ENCODE assay signal across 21 cellular contexts in genomic region chr17:76484228-76484725, GRCh38. TPM values are rescaled to one million over a fixed set of nuclear protein-coding genes. Genes with fewer than 3 reads are reported as not detected.
DNase-seq lines count a peak whose midpoint lies in the region; ATAC-seq, FAIRE-seq and TF ChIP-seq lines count a peak whose summit lies in the region.
"Had no signal": no experiment of that assay in that cellular context is flagged by ENCODE, and none has a peak within 500 bp of the region (broad histone marks: within the 10 kb centered on the region; RNA-seq: fewer than 3 reads in every experiment).

No MANE protein-coding gene starts in this region.

- H3K4me2 ChIP-seq in mammary epithelial cell (ENCODE audit: insufficient read depth, low read depth, low read length) (peak overlapping the region; percentile 35), keratinocyte (ENCODE audit: control insufficient read depth, extremely low read depth, insufficient read depth, low read depth, low read length) (peak overlapping the region; percentile 76)

- BruUV-seq in mammary epithelial cell (replicated peaks; lab: Mats Ljungman, UMichigan) (no TSS peak), MCF 10A (replicated peaks; lab: Mats Ljungman, UMichigan) (no TSS peak)

- H4K20me1 ChIP-seq in mammary epithelial cell (ENCODE audit: insufficient read depth, low read length) (no peaks in the 10 kb centered on the region), keratinocyte (ENCODE audit: control insufficient read depth, extremely low read depth, insufficient read depth, low read length) (no peaks in the 10 kb centered on the region)

- H3K36me3 Mint-ChIP-seq in MCF 10A (ENCODE audit: insufficient read depth, unreplicated experiment), result peaks cover 13% of the 10 kb centered on the region
- H3K36me3 Mint-ChIP-seq in activated naive CD8-positive, alpha-beta T cell treated with anti-CD3 and anti-CD28 coated beads, Interleukin-2, amount 10 ng/mL, durations not matched to agents 7 days and 5 days, result peaks cover 24% of the 10 kb centered on the region

- H2AFZ ChIP-seq in mammary epithelial cell (ENCODE audit: low read depth, low read length), result peak overlapping the region; percentile 18
- H2AFZ ChIP-seq in keratinocyte (ENCODE audit: control insufficient read depth, low read length), result peak overlapping the region; percentile 41

- CTCF ChIA-PET in mammary epithelial cell (lab: Charles Lee; ENCODE audit: low non-redundant PET) (no interaction called here), MCF 10A (lab: Yijun Ruan, JAX) (no interaction called here)

- intact Hi-C loops in mammary epithelial cell (cut with micrococcal nuclease), result loop anchor here (1.0 kb wide), 1 partner anchor 17 kb away; the partner anchor contains the start of gene RHBDF2
- intact Hi-C loops in MCF 10A (cut with micrococcal nuclease), result no loop called here

- TF ChIP-seq CTCF in mammary epithelial cell (conservative IDR thresholded peaks at IDR 0.05 in 1 of 2, IDR thresholded peaks at IDR 0.05 in 1 of 2; ENCODE audit: extremely low read depth in 1 of 2, insufficient read depth in 1 of 2, low read depth in 1 of 2, low read length in 2 of 2) (no peak), MCF 10A (IDR thresholded peaks at IDR 0.05; ENCODE audit: unreplicated experiment) (no peak), keratinocyte (optimal IDR thresholded peaks at IDR 0.05 in 1 of 3, IDR thresholded peaks at IDR 0.05 in 1 of 3, conservative IDR thresholded peaks at IDR 0.05 in 1 of 3; ENCODE audit: extremely low read depth in 1 of 3, insufficient read depth in 2 of 3, low read length in 3 of 3) (no peak)

- H3K27ac ChIP-seq in mammary epithelial cell (ENCODE audit: insufficient read depth, low read depth, low read length) (no peak overlapping the region), keratinocyte (ENCODE audit: control insufficient read depth, insufficient read depth, low read length) (peak overlapping the region; percentile 48), temporal lobe (ENCODE audit: low read depth, low read length) (peak overlapping the region; percentile 7)

- no peak for FAIRE-seq in keratinocyte (lab: Jason Lieb, UNC)
- FAIRE-seq: endometrium had no signal

- H3K27me3 ChIP-seq in mammary epithelial cell (ENCODE audit: insufficient read depth, low read length) (no peaks in the 10 kb centered on the region), keratinocyte (ENCODE audit: control insufficient read depth, extremely low read depth, insufficient read depth, low read length) (no peaks in the 10 kb centered on the region)
- H3K27me3 ChIP-seq: left lung had no signal

- H3K4me1 Mint-ChIP-seq in MCF 10A (ENCODE audit: insufficient read depth, unreplicated experiment), result peaks cover 6% of the 10 kb centered on the region
- H3K4me1 Mint-ChIP-seq in activated naive CD8-positive, alpha-beta T cell treated with anti-CD3 and anti-CD28 coated beads, Interleukin-2, amount 10 ng/mL, durations not matched to agents 7 days and 5 days, result peaks cover 24% of the 10 kb centered on the region

- H3K9me3 ChIP-seq in mammary epithelial cell (replicated peaks; ENCODE audit: insufficient read depth, low read length), result no peaks in the 10 kb centered on the region
- H3K9me3 ChIP-seq in keratinocyte (ENCODE audit: control insufficient read depth, low read depth, low read length), result no peaks in the 10 kb centered on the region
- H3K9me3 ChIP-seq: left lung had no signal

- WGBS in mammary epithelial cell (ENCODE audit: low coverage, missing lambda C conversion rate), result 92% methylated on average over 9 of the region's 11 CpGs

- ATAC-seq in activated naive CD8-positive, alpha-beta T cell treated with anti-CD3 and anti-CD28 coated beads, Interleukin-2, amount 10 ng/mL, durations not matched to agents 7 days and 5 days (ENCODE audit: low read depth), result no peak

- dilution Hi-C loops in mammary epithelial cell (cut with HindIII; ENCODE audit: low sequenced_read_pairs) (no loop called here), keratinocyte (cut with MboI; ENCODE audit: extremely low pct_ligation_motif_present, low sequenced_read_pairs) (no loop called here)

- H3K4me3 ChIP-seq in mammary epithelial cell (replicated peaks in 1 of 3; ENCODE audit: insufficient read depth in 1 of 3, low read depth in 2 of 3, low read length in 3 of 3) (no peak overlapping the region), keratinocyte (ENCODE audit: control insufficient read depth in 2 of 3, extremely low read depth in 1 of 3, insufficient read depth in 2 of 3, low read depth in 1 of 3, low read length in 3 of 3) (peak overlapping the region in 1 of 3 experiments; percentile 36)
- H3K4me3 ChIP-seq: left lung, skin epidermis had no signal

- H3K9ac ChIP-seq in mammary epithelial cell (ENCODE audit: insufficient read depth, low read length) (no peak overlapping the region), keratinocyte (ENCODE audit: control insufficient read depth, extremely low read depth, insufficient read depth, low read length) (no peak overlapping the region)

- POLR2A ChIA-PET in MCF 10A (lab: Yijun Ruan, JAX), result interaction anchor here (7.8 kb wide), 1 partner anchor 16 kb away, joined by 53 read pairs; the partner anchor contains the start of gene RHBDF2
- POLR2A ChIA-PET in activated naive CD8-positive, alpha-beta T cell treated with anti-CD3 and anti-CD28 coated beads, Interleukin-2, amount 10 ng/mL, durations not matched to agents 7 days and 5 days (lab: Charles Lee), result no interaction called here

- H3K36me3 ChIP-seq in mammary epithelial cell (ENCODE audit: insufficient read depth, low read length) (peaks cover 1% of the 10 kb centered on the region), keratinocyte (ENCODE audit: control insufficient read depth in 2 of 2, extremely low read depth in 1 of 2, insufficient read depth in 2 of 2, low read length in 2 of 2) (peaks cover under 1 to 15% of the 10 kb centered on the region in 2 experiments)

- H3K27ac Mint-ChIP-seq in MCF 10A (ENCODE audit: low read depth, unreplicated experiment), result no peak overlapping the region
- H3K27ac Mint-ChIP-seq in activated naive CD8-positive, alpha-beta T cell treated with anti-CD3 and anti-CD28 coated beads, Interleukin-2, amount 10 ng/mL, durations not matched to agents 7 days and 5 days, result peak overlapping the region; percentile 4
- H3K27ac Mint-ChIP-seq: progenitor cell of endocrine pancreas had no signal

- H3K4me3 Mint-ChIP-seq in MCF 10A (ENCODE audit: unreplicated experiment), result no peak overlapping the region
- no peak overlapping the region for H3K4me3 Mint-ChIP-seq in activated naive CD8-positive, alpha-beta T cell treated with anti-CD3 and anti-CD28 coated beads, Interleukin-2, amount 10 ng/mL, durations not matched to agents 7 days and 5 days

- no peaks in the 10 kb centered on the region for H3K79me2 ChIP-seq in mammary epithelial cell (ENCODE audit: insufficient read depth, low read length)
- no peaks in the 10 kb centered on the region for H3K79me2 ChIP-seq in keratinocyte (ENCODE audit: control insufficient read depth, insufficient read depth, low read length)

- no peaks in the 10 kb centered on the region for H3K9me3 Mint-ChIP-seq in MCF 10A (ENCODE audit: unreplicated experiment)
- no peaks in the 10 kb centered on the region for H3K9me3 Mint-ChIP-seq in activated naive CD8-positive, alpha-beta T cell treated with anti-CD3 and anti-CD28 coated beads, Interleukin-2, amount 10 ng/mL, durations not matched to agents 7 days and 5 days
- H3K9me3 Mint-ChIP-seq: CD4-positive, CD25-positive, alpha-beta regulatory T cell had no signal

- no peaks in the 10 kb centered on the region for H3K9me1 ChIP-seq in keratinocyte (ENCODE audit: control insufficient read depth, extremely low read depth, insufficient read depth, low read length)

- H3K4me1 ChIP-seq in mammary epithelial cell (ENCODE audit: insufficient read depth, low read length) (peaks cover 6% of the 10 kb centered on the region), keratinocyte (ENCODE audit: control insufficient read depth, extremely low read depth, insufficient read depth, low read length) (peaks cover 6% of the 10 kb centered on the region)

- peak; percentile 15 for DNase-seq in mammary epithelial cell
- no peak for DNase-seq in MCF 10A (ENCODE audit: unreplicated experiment)
- DNase-seq in activated naive CD8-positive, alpha-beta T cell treated with anti-CD3 and anti-CD28 coated beads, Interleukin-2, amount 10 ng/mL, durations not matched to agents 7 days and 5 days, result no peak
- DNase-seq in keratinocyte (ENCODE audit: low read depth, low spot score), result no peak
- DNase-seq in DMS153 (lab: John Stamatoyannopoulos, UW), result no peak
- DNase-seq in NAMALWA (ENCODE audit: low spot score), result no peak
- no peak for DNase-seq in occipital lobe (lab: John Stamatoyannopoulos, UW)
- DNase-seq: activated CD4-positive, alpha-beta T cell treated with anti-CD3 and anti-CD28 coated beads, Interleukin-2, amount 50 U/mL, for 48 hours; CD4-positive, CD25-positive, alpha-beta regulatory T cell; left lung; NCI-H1417; NCI-H2171; RPMI8226 had no signal

- in situ Hi-C loops in mammary epithelial cell (cut with MboI; ENCODE audit: low sequenced_read_pairs in 2 of 2), result no loop called here

- H3K27me3 Mint-ChIP-seq in MCF 10A (ENCODE audit: insufficient read depth, unreplicated experiment), result no peaks in the 10 kb centered on the region
- H3K27me3 Mint-ChIP-seq in activated naive CD8-positive, alpha-beta T cell treated with anti-CD3 and anti-CD28 coated beads, Interleukin-2, amount 10 ng/mL, durations not matched to agents 7 days and 5 days, result no peaks in the 10 kb centered on the region
- H3K27me3 Mint-ChIP-seq: CD4-positive, CD25-positive, alpha-beta regulatory T cell; progenitor cell of endocrine pancreas had no signal

RNA-seq across cellular contexts. Expression of gene AANAT, which starts 16.9 kb away (rescaled TPM):
- total RNA-seq in mammary epithelial cell, result not detected
- polyA plus RNA-seq in mammary epithelial cell, result 0.16 TPM
- polyA minus RNA-seq in mammary epithelial cell, result not detected
- not detected in 2 replicates for total RNA-seq in MCF 10A (2022)
- not detected for total RNA-seq in activated naive CD8-positive, alpha-beta T cell treated with anti-CD3 and anti-CD28 coated beads, Interleukin-2, amount 10 ng/mL, durations not matched to agents 7 days and 5 days
- polyA plus RNA-seq in keratinocyte, result not detected in 3 replicates
- polyA plus RNA-seq in keratinocyte (2011; ENCODE audit: low read depth), result not detected
- polyA plus RNA-seq in keratinocyte (2011; cell fraction: cytosol; rRNA removed), result not detected in 2 replicates
- polyA plus RNA-seq in keratinocyte (2011; cell fraction: nucleus; rRNA removed), result not detected in 2 replicates
- polyA plus RNA-seq in keratinocyte (2012; ENCODE audit: low replicate concordance), result 0.39 TPM in 1 of 2 replicates, not detected in the other
- not detected in 3 replicates for polyA minus RNA-seq in keratinocyte
- not detected for polyA minus RNA-seq in keratinocyte (2011; cell fraction: cytosol; rRNA and poly(A)+ RNA removed)
- not detected in 2 replicates for polyA minus RNA-seq in keratinocyte (2011; cell fraction: nucleus; rRNA and poly(A)+ RNA removed)
- total RNA-seq in temporal lobe, result not detected
- total RNA-seq in occipital lobe, result not detected
- total RNA-seq: A172; CD4-positive, CD25-positive, alpha-beta regulatory T cell; fibroblast of villous mesenchyme; left lung; LHCN-M2; progenitor cell of endocrine pancreas; ureter had no signal
- polyA plus RNA-seq: CD4-positive, CD25-positive, alpha-beta regulatory T cell had no signal

RNA-seq across cellular contexts. Expression of gene RHBDF2, which starts 16.9 kb away (rescaled TPM):
- total RNA-seq in mammary epithelial cell (10 to 100 TPM; 22.0 to 51.3 TPM), MCF 10A (2022) (17.5 and 33.4 TPM in 2 replicates), temporal lobe (2.7 TPM), occipital lobe (2.2 TPM)
- polyA plus RNA-seq in mammary epithelial cell (30.6 TPM), keratinocyte (14.9 to 22.6 TPM (median 20.6 TPM) in 3 replicates)
- polyA minus RNA-seq in mammary epithelial cell (21.1 TPM), keratinocyte (25.6 to 54.8 TPM (median 27.0 TPM) in 3 replicates)
- total RNA-seq in activated naive CD8-positive, alpha-beta T cell treated with anti-CD3 and anti-CD28 coated beads, Interleukin-2, amount 10 ng/mL, durations not matched to agents 7 days and 5 days, result 10 to 100 TPM; 65.1 to 67.2 TPM
- polyA plus RNA-seq in keratinocyte (2011; ENCODE audit: low read depth), result 27.6 TPM
- polyA plus RNA-seq in keratinocyte (2011; cell fraction: cytosol; rRNA removed), result 9.1 and 16.9 TPM in 2 replicates
- polyA plus RNA-seq in keratinocyte (2011; cell fraction: nucleus; rRNA removed), result 61.7 and 94.2 TPM in 2 replicates
- polyA plus RNA-seq in keratinocyte (2012; ENCODE audit: low replicate concordance), result 40.0 and 43.0 TPM in 2 replicates
- polyA minus RNA-seq in keratinocyte (2011; cell fraction: cytosol; rRNA and poly(A)+ RNA removed), result 32.8 TPM
- polyA minus RNA-seq in keratinocyte (2011; cell fraction: nucleus; rRNA and poly(A)+ RNA removed), result 53.1 and 55.9 TPM in 2 replicates

RNA-seq across cellular contexts. Expression of gene UBE2O, which starts 31.3 kb away (rescaled TPM):
- total RNA-seq in mammary epithelial cell (10 to 100 TPM; 20.8 to 21.3 TPM), MCF 10A (2022) (16.2 and 19.5 TPM in 2 replicates), temporal lobe (30.7 TPM), occipital lobe (30.3 TPM)
- polyA plus RNA-seq in mammary epithelial cell (14.9 TPM), keratinocyte (8.9 to 12.3 TPM (median 10.9 TPM) in 3 replicates)
- polyA minus RNA-seq in mammary epithelial cell (102 TPM), keratinocyte (42.0 to 78.1 TPM (median 54.8 TPM) in 3 replicates)
- total RNA-seq in activated naive CD8-positive, alpha-beta T cell treated with anti-CD3 and anti-CD28 coated beads, Interleukin-2, amount 10 ng/mL, durations not matched to agents 7 days and 5 days, result 10 to 100 TPM; 31.3 to 31.4 TPM
- polyA plus RNA-seq in keratinocyte (2011; ENCODE audit: low read depth), result 10.9 TPM
- 6.0 and 6.6 TPM in 2 replicates for polyA plus RNA-seq in keratinocyte (2011; cell fraction: cytosol; rRNA removed)
- polyA plus RNA-seq in keratinocyte (2011; cell fraction: nucleus; rRNA removed), result 31.8 and 35.9 TPM in 2 replicates
- polyA plus RNA-seq in keratinocyte (2012; ENCODE audit: low replicate concordance), result 12.5 and 17.3 TPM in 2 replicates
- 12.1 TPM for polyA minus RNA-seq in keratinocyte (2011; cell fraction: cytosol; rRNA and poly(A)+ RNA removed)
- polyA minus RNA-seq in keratinocyte (2011; cell fraction: nucleus; rRNA and poly(A)+ RNA removed), result 23.6 and 40.3 TPM in 2 replicates

RNA-seq across cellular contexts. Expression of gene CYGB, which starts 53.2 kb away (rescaled TPM):
- total RNA-seq in mammary epithelial cell, result 10 to 100 TPM in 1 of 2 donors, 1 to 10 TPM in 1; 3.3 to 17.0 TPM
- 18.8 TPM for polyA plus RNA-seq in mammary epithelial cell
- polyA minus RNA-seq in mammary epithelial cell, result 18.6 TPM
- total RNA-seq in MCF 10A (2022), result not detected in 2 replicates
- under 1 TPM in 1 of 2 experiments, not detected in 1; 0.37 TPM for total RNA-seq in activated naive CD8-positive, alpha-beta T cell treated with anti-CD3 and anti-CD28 coated beads, Interleukin-2, amount 10 ng/mL, durations not matched to agents 7 days and 5 days
- 10.3 to 26.1 TPM (median 15.3 TPM) in 3 replicates for polyA plus RNA-seq in keratinocyte
- polyA plus RNA-seq in keratinocyte (2011; ENCODE audit: low read depth), result 2.1 TPM
- polyA plus RNA-seq in keratinocyte (2011; cell fraction: cytosol; rRNA removed), result 15.3 and 37.7 TPM in 2 replicates
- 15.4 and 26.2 TPM in 2 replicates for polyA plus RNA-seq in keratinocyte (2011; cell fraction: nucleus; rRNA removed)
- polyA plus RNA-seq in keratinocyte (2012; ENCODE audit: low replicate concordance), result 6.2 and 33.8 TPM in 2 replicates
- polyA minus RNA-seq in keratinocyte, result 9.0 to 17.2 TPM (median 11.8 TPM) in 3 replicates
- 42.6 TPM for polyA minus RNA-seq in keratinocyte (2011; cell fraction: cytosol; rRNA and poly(A)+ RNA removed)
- polyA minus RNA-seq in keratinocyte (2011; cell fraction: nucleus; rRNA and poly(A)+ RNA removed), result 12.3 and 17.7 TPM in 2 replicates
- 2.0 TPM for total RNA-seq in temporal lobe
- total RNA-seq in occipital lobe, result 1.2 TPM
- total RNA-seq: CD4-positive, CD25-positive, alpha-beta regulatory T cell had no signal
- polyA plus RNA-seq: CD4-positive, CD25-positive, alpha-beta regulatory T cell had no signal

RNA-seq across cellular contexts. Expression of gene PRCD, which starts 55.6 kb away (rescaled TPM):
- 1 to 10 TPM in 1 of 2 donors, under 1 TPM in 1; 0.66 to 1.2 TPM for total RNA-seq in mammary epithelial cell
- polyA plus RNA-seq in mammary epithelial cell, result 0.71 TPM
- polyA minus RNA-seq in mammary epithelial cell, result not detected
- total RNA-seq in MCF 10A (2022), result not detected in 2 replicates
- total RNA-seq in activated naive CD8-positive, alpha-beta T cell treated with anti-CD3 and anti-CD28 coated beads, Interleukin-2, amount 10 ng/mL, durations not matched to agents 7 days and 5 days, result 1 to 10 TPM in 1 of 2 experiments, under 1 TPM in 1; 0.78 to 1.1 TPM
- 0.65 to 1.7 TPM (median 1.2 TPM) in 3 replicates for polyA plus RNA-seq in keratinocyte
- not detected for polyA plus RNA-seq in keratinocyte (2011; ENCODE audit: low read depth)
- 0.55 and 0.81 TPM in 2 replicates for polyA plus RNA-seq in keratinocyte (2011; cell fraction: cytosol; rRNA removed)
- polyA plus RNA-seq in keratinocyte (2011; cell fraction: nucleus; rRNA removed), result 6.7 and 11.7 TPM in 2 replicates
- polyA plus RNA-seq in keratinocyte (2012; ENCODE audit: low replicate concordance), result 0.68 and 0.72 TPM in 2 replicates
- polyA minus RNA-seq in keratinocyte, result 0.38 to 0.96 TPM in 2 of 3 replicates, not detected in the other
- polyA minus RNA-seq in keratinocyte (2011; cell fraction: cytosol; rRNA and poly(A)+ RNA removed), result not detected
- polyA minus RNA-seq in keratinocyte (2011; cell fraction: nucleus; rRNA and poly(A)+ RNA removed), result 1.3 and 1.8 TPM in 2 replicates
- total RNA-seq in temporal lobe, result 2.0 TPM
- total RNA-seq in occipital lobe, result 1.9 TPM
- total RNA-seq: A172; CD4-positive, CD25-positive, alpha-beta regulatory T cell had no signal
